In genomic region chr17:75542728-75543336, GRCh38 we compare ENCODE assay signal across 1 cellular context.
TF ChIP-seq lines count a peak whose summit lies in the region.

No MANE protein-coding gene starts in this region.

TF ChIP-seq in SK-N-SH, 30 proteins besides CTCF, POLR2A, EP300 and RAD21:
- TF ChIP-seq RFX5 (IDR thresholded peaks at IDR 0.05; ENCODE audit: low read length) (no peak), TCF12 (IDR thresholded peaks at IDR 0.05) (no peak), RCOR1 (IDR thresholded peaks at IDR 0.05; ENCODE audit: low read length) (no peak), PBX3 (IDR thresholded peaks at IDR 0.05) (no peak), FOXJ3 (CRISPR knock-in tag; IDR thresholded peaks at IDR 0.05) (no peak), MEF2A (IDR thresholded peaks at IDR 0.05; ENCODE audit: borderline replicate concordance, low read depth) (no peak), TAF1 (IDR thresholded peaks at IDR 0.05; ENCODE audit: borderline replicate concordance, low read depth, low read length) (no peak), YY1 (IDR thresholded peaks at IDR 0.05; ENCODE audit: low read depth) (no peak), NRF1 (IDR thresholded peaks at IDR 0.05; ENCODE audit: low read depth, low read length) (no peak)
